In genomic region chr10:3835770-3836169, GRCh38 we compare ENCODE assay signal across 1 cellular context.
TF ChIP-seq lines count a peak whose summit lies in the region.

No MANE protein-coding gene starts in this region.

TF ChIP-seq in K562, 482 proteins besides CTCF, POLR2A, EP300 and RAD21 (continued from another document and continues in another):
- TF ChIP-seq PBX2 (CRISPR knock-in tag; IDR thresholded peaks at IDR 0.05; ENCODE audit: low read depth) = no peak
- 0 out of 2 replicates have a peak, but pooled peaks have one; percentile 6 for TF ChIP-seq PBX2 (tag; conservative IDR thresholded peaks at IDR 0.05; ENCODE audit: low read depth)
- peak; percentile 98 for TF ChIP-seq SOX6 (IDR thresholded peaks at IDR 0.05)
- TF ChIP-seq SMAD4 (CRISPR knock-in tag; conservative IDR thresholded peaks at IDR 0.05) = peak; percentile 41; the same call in 1 of the 2 replicates
- no peak for TF ChIP-seq MXI1 (IDR thresholded peaks at IDR 0.05; ENCODE audit: low read depth, low read length)
- TF ChIP-seq NFE2 (IDR thresholded peaks at IDR 0.05; ENCODE audit: low read depth) = no peak
- TF ChIP-seq TEAD4 (IDR thresholded peaks at IDR 0.05; ENCODE audit: low read length) = peak; percentile 58
- no peak for TF ChIP-seq TEAD4 (CRISPR knock-in tag; IDR thresholded peaks at IDR 0.05; ENCODE audit: borderline replicate concordance)
- TF ChIP-seq TARDBP (IDR thresholded peaks at IDR 0.05) = no peak
- 0 out of 2 replicates have a peak, but pooled peaks have one; percentile 49 for TF ChIP-seq SMARCA4 (IDR thresholded peaks at IDR 0.05)
- no peak for TF ChIP-seq ZNF780A (CRISPR knock-in tag; IDR thresholded peaks at IDR 0.05)
- TF ChIP-seq TSHZ1 (CRISPR knock-in tag; IDR thresholded peaks at IDR 0.05) = no peak
- TF ChIP-seq BRD4 (IDR thresholded peaks at IDR 0.05) = no peak
- TF ChIP-seq ZNF639 (CRISPR knock-in tag; conservative IDR thresholded peaks at IDR 0.05 in 1 of 2, IDR thresholded peaks at IDR 0.05 in 1 of 2) = no peak
- peak; percentile 44 for TF ChIP-seq CXXC5 (CRISPR knock-in tag; IDR thresholded peaks at IDR 0.05)
- 0 out of 2 replicates have a peak, but pooled peaks have one; percentile 20 for TF ChIP-seq ZBTB40 (IDR thresholded peaks at IDR 0.05)
- TF ChIP-seq ZBTB40 (CRISPR knock-in tag; IDR thresholded peaks at IDR 0.05) = no peak
- TF ChIP-seq FOXJ2 (tag; IDR thresholded peaks at IDR 0.05) = peak; percentile 67
- TF ChIP-seq GTF2E2 (tag; IDR thresholded peaks at IDR 0.05) = no peak
- TF ChIP-seq ZNF584 (CRISPR knock-in tag; IDR thresholded peaks at IDR 0.05; ENCODE audit: low read depth) = peak; percentile 15; the same call in 1 of the 2 replicates
- TF ChIP-seq ZNF449 (CRISPR knock-in tag; IDR thresholded peaks at IDR 0.05) = peak; percentile 48; the same call in 1 of the 2 replicates
- TF ChIP-seq ZNF174 (CRISPR knock-in tag; IDR thresholded peaks at IDR 0.05) = no peak
- TF ChIP-seq PTBP1 (IDR thresholded peaks at IDR 0.05; ENCODE audit: low read depth, low read length) = no peak
- TF ChIP-seq ZNF133 (CRISPR knock-in tag; IDR thresholded peaks at IDR 0.05) = no peak
- no peak for TF ChIP-seq TCF15 (CRISPR knock-in tag; IDR thresholded peaks at IDR 0.05)
- no peak for TF ChIP-seq E2F4 (CRISPR knock-in tag; IDR thresholded peaks at IDR 0.05; ENCODE audit: low read depth)
- TF ChIP-seq TEAD1 (CRISPR knock-in tag; IDR thresholded peaks at IDR 0.05) = no peak
- peak in 1 of 2 experiments; percentile 30; a peak in 1 of 4 replicates for TF ChIP-seq FOXK2 (conservative IDR thresholded peaks at IDR 0.05 in 1 of 2, IDR thresholded peaks at IDR 0.05 in 1 of 2; ENCODE audit: low read depth in 2 of 2)
- TF ChIP-seq HDAC6 (IDR thresholded peaks at IDR 0.05; ENCODE audit: low read depth, low read length) = no peak
- 0 out of 2 replicates have a peak, but pooled peaks have one; percentile 11 for TF ChIP-seq FOSL1 (tag; conservative IDR thresholded peaks at IDR 0.05)
- TF ChIP-seq POLR2G (IDR thresholded peaks at IDR 0.05; ENCODE audit: low read depth, low read length) = no peak
- TF ChIP-seq ZNF583 (CRISPR knock-in tag; IDR thresholded peaks at IDR 0.05) = 0 out of 2 replicates have a peak, but pooled peaks have one; percentile 31
- no peak for TF ChIP-seq NCOA6 (IDR thresholded peaks at IDR 0.05)
- TF ChIP-seq ZNF644 (tag; IDR thresholded peaks at IDR 0.05; ENCODE audit: low read depth) = 0 out of 2 replicates have a peak, but pooled peaks have one; percentile 48
- no peak for TF ChIP-seq RNF2 (IDR thresholded peaks at IDR 0.05)
- no peak for TF ChIP-seq ZNF589 (CRISPR knock-in tag; IDR thresholded peaks at IDR 0.05; ENCODE audit: low read depth)
- TF ChIP-seq NCOR1 (IDR thresholded peaks at IDR 0.05) = 0 out of 2 replicates have a peak, but pooled peaks have one; percentile 12
- peak; percentile 76 for TF ChIP-seq ZBTB17 (CRISPR knock-in tag; IDR thresholded peaks at IDR 0.05)
- peak; percentile 49; the same call in 1 of the 2 replicates for TF ChIP-seq ARID1B (IDR thresholded peaks at IDR 0.05)
- TF ChIP-seq NR3C1 (CRISPR knock-in tag; IDR thresholded peaks at IDR 0.05) = no peak
- TF ChIP-seq PPARD (CRISPR knock-in tag; IDR thresholded peaks at IDR 0.05) = no peak
- TF ChIP-seq MYBL2 (IDR thresholded peaks at IDR 0.05; ENCODE audit: low read depth) = no peak
- no peak for TF ChIP-seq MYBL2 (CRISPR knock-in tag; IDR thresholded peaks at IDR 0.05; ENCODE audit: borderline replicate concordance)
- no peak for TF ChIP-seq KDM1A (IDR thresholded peaks at IDR 0.05)
- TF ChIP-seq ATF7 (IDR thresholded peaks at IDR 0.05) = peak; percentile 22; the same call in 1 of the 2 replicates
- no peak for TF ChIP-seq SRSF9 (IDR thresholded peaks at IDR 0.05; ENCODE audit: borderline replicate concordance, low read depth, low read length)
- TF ChIP-seq SPI1 (IDR thresholded peaks at IDR 0.05; ENCODE audit: borderline replicate concordance, low read depth, low read length) = peak; percentile 48; the same call in 1 of the 2 replicates
